1 cellular context compared by ENCODE assay signal in the genomic region with DNA sequence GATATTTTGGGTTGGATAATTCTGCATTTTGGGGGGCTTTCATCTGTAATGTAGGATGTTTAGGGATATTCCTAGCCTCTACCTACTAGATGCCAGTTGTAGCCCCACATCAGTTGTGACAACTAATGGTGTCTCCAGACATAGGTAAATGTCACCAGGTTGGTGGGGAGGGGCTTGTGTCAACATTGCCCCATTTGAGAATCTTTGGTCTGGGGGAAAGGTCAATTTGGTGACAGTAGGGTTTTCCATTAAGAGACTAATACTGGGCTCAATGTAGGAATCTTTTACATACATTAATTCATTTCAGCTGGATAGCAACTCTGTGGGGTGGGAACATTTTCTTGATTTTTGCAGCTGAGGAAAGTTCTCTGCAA.
TF ChIP-seq lines count a peak whose summit lies in the region.

No MANE protein-coding gene starts in this region.

TF ChIP-seq in HepG2, 621 proteins besides CTCF, POLR2A, EP300 and RAD21 (continues in another document):
- TF ChIP-seq, protein P1, sequence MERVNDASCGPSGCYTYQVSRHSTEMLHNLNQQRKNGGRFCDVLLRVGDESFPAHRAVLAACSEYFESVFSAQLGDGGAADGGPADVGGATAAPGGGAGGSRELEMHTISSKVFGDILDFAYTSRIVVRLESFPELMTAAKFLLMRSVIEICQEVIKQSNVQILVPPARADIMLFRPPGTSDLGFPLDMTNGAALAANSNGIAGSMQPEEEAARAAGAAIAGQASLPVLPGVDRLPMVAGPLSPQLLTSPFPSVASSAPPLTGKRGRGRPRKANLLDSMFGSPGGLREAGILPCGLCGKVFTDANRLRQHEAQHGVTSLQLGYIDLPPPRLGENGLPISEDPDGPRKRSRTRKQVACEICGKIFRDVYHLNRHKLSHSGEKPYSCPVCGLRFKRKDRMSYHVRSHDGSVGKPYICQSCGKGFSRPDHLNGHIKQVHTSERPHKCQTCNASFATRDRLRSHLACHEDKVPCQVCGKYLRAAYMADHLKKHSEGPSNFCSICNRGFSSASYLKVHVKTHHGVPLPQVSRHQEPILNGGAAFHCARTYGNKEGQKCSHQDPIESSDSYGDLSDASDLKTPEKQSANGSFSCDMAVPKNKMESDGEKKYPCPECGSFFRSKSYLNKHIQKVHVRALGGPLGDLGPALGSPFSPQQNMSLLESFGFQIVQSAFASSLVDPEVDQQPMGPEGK (CRISPR knock-in tag; IDR thresholded peaks at IDR 0.05): peak; percentile 84
- TF ChIP-seq, protein P2, sequence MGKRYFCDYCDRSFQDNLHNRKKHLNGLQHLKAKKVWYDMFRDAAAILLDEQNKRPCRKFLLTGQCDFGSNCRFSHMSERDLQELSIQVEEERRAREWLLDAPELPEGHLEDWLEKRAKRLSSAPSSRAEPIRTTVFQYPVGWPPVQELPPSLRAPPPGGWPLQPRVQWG (CRISPR knock-in tag; IDR thresholded peaks at IDR 0.05; ENCODE audit: borderline replicate concordance, low read depth): no peak
- no peak for TF ChIP-seq STAG1 (CRISPR knock-in tag; IDR thresholded peaks at IDR 0.05)
- TF ChIP-seq DNMT1 (CRISPR knock-in tag; IDR thresholded peaks at IDR 0.05): no peak
- TF ChIP-seq SOX13 (IDR thresholded peaks at IDR 0.05): no peak
- peak in 1 of 2 experiments; percentile 66; a peak in 2 of 4 replicates for TF ChIP-seq SOX13 (CRISPR knock-in tag; conservative IDR thresholded peaks at IDR 0.05 in 1 of 2, IDR thresholded peaks at IDR 0.05 in 1 of 2)
- no peak for TF ChIP-seq HOXA5 (CRISPR knock-in tag; IDR thresholded peaks at IDR 0.05)
- TF ChIP-seq ZNF205 (CRISPR knock-in tag; IDR thresholded peaks at IDR 0.05): no peak
- TF ChIP-seq, protein P3, sequence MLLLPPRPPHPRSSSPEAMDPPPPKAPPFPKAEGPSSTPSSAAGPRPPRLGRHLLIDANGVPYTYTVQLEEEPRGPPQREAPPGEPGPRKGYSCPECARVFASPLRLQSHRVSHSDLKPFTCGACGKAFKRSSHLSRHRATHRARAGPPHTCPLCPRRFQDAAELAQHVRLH (CRISPR knock-in tag; IDR thresholded peaks at IDR 0.05; ENCODE audit: borderline replicate concordance, low read depth): no peak
- TF ChIP-seq, protein P4, sequence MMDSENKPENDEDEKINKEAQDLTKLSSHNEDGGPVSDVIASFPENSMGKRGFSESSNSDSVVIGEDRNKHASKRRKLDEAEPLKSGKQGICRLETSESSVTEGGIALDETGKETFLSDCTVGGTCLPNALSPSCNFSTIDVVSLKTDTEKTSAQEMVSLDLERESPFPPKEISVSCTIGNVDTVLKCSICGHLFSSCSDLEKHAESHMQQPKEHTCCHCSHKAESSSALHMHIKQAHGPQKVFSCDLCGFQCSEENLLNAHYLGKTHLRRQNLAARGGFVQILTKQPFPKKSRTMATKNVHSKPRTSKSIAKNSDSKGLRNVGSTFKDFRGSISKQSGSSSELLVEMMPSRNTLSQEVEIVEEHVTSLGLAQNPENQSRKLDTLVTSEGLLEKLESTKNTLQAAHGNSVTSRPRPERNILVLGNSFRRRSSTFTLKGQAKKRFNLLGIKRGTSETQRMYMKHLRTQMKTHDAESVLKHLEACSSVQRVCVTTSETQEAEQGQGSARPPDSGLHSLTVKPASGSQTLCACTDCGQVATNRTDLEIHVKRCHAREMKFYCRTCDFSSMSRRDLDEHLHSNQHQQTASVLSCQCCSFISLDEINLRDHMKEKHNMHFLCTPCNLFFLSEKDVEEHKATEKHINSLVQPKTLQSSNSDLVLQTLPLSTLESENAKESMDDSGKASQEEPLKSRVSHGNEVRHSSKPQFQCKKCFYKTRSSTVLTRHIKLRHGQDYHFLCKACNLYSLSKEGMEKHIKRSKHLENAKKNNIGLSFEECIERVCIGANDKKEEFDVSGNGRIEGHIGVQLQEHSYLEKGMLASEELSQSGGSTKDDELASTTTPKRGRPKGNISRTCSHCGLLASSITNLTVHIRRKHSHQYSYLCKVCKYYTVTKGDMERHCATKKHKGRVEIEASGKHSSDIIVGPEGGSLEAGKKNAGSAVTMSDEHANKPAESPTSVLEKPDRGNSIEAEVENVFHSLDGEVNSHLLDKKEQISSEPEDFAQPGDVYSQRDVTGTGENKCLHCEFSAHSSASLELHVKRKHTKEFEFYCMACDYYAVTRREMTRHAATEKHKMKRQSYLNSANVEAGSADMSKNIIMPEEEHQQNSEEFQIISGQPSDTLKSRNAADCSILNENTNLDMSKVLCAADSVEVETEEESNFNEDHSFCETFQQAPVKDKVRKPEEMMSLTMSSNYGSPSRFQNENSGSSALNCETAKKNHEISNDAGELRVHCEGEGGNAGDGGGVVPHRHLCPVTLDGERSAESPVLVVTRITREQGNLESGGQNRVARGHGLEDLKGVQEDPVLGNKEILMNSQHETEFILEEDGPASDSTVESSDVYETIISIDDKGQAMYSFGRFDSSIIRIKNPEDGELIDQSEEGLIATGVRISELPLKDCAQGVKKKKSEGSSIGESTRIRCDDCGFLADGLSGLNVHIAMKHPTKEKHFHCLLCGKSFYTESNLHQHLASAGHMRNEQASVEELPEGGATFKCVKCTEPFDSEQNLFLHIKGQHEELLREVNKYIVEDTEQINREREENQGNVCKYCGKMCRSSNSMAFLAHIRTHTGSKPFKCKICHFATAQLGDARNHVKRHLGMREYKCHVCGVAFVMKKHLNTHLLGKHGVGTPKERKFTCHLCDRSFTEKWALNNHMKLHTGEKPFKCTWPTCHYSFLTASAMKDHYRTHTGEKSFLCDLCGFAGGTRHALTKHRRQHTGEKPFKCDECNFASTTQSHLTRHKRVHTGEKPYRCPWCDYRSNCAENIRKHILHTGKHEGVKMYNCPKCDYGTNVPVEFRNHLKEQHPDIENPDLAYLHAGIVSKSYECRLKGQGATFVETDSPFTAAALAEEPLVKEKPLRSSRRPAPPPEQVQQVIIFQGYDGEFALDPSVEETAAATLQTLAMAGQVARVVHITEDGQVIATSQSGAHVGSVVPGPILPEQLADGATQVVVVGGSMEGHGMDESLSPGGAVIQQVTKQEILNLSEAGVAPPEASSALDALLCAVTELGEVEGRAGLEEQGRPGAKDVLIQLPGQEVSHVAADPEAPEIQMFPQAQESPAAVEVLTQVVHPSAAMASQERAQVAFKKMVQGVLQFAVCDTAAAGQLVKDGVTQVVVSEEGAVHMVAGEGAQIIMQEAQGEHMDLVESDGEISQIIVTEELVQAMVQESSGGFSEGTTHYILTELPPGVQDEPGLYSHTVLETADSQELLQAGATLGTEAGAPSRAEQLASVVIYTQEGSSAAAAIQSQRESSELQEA (CRISPR knock-in tag; IDR thresholded peaks at IDR 0.05; ENCODE audit: not compliant biosample characterization): no peak
- TF ChIP-seq, protein P5, sequence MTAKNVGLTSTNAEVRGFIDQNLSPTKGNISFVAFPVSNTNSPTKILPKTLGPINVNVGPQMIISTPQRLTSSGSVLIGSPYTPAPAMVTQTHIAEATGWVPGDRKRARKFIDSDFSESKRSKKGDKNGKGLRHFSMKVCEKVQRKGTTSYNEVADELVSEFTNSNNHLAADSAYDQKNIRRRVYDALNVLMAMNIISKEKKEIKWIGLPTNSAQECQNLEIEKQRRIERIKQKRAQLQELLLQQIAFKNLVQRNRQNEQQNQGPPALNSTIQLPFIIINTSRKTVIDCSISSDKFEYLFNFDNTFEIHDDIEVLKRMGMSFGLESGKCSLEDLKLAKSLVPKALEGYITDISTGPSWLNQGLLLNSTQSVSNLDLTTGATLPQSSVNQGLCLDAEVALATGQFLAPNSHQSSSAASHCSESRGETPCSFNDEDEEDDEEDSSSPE (CRISPR knock-in tag; IDR thresholded peaks at IDR 0.05): no peak
- TF ChIP-seq ZNF296 (CRISPR knock-in tag; conservative IDR thresholded peaks at IDR 0.05): no peak
- TF ChIP-seq ZNF446 (CRISPR knock-in tag; IDR thresholded peaks at IDR 0.05): no peak
- TF ChIP-seq, protein P6, sequence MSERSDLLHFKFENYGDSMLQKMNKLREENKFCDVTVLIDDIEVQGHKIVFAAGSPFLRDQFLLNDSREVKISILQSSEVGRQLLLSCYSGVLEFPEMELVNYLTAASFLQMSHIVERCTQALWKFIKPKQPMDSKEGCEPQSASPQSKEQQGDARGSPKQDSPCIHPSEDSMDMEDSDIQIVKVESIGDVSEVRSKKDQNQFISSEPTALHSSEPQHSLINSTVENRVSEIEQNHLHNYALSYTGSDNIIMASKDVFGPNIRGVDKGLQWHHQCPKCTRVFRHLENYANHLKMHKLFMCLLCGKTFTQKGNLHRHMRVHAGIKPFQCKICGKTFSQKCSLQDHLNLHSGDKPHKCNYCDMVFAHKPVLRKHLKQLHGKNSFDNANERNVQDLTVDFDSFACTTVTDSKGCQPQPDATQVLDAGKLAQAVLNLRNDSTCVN (CRISPR knock-in tag; IDR thresholded peaks at IDR 0.05; ENCODE audit: borderline replicate concordance): no peak
- TF ChIP-seq, protein P7, sequence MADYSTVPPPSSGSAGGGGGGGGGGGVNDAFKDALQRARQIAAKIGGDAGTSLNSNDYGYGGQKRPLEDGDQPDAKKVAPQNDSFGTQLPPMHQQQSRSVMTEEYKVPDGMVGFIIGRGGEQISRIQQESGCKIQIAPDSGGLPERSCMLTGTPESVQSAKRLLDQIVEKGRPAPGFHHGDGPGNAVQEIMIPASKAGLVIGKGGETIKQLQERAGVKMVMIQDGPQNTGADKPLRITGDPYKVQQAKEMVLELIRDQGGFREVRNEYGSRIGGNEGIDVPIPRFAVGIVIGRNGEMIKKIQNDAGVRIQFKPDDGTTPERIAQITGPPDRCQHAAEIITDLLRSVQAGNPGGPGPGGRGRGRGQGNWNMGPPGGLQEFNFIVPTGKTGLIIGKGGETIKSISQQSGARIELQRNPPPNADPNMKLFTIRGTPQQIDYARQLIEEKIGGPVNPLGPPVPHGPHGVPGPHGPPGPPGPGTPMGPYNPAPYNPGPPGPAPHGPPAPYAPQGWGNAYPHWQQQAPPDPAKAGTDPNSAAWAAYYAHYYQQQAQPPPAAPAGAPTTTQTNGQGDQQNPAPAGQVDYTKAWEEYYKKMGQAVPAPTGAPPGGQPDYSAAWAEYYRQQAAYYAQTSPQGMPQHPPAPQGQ (CRISPR knock-in tag; IDR thresholded peaks at IDR 0.05; ENCODE audit: borderline replicate concordance): no peak
- TF ChIP-seq, protein P8, sequence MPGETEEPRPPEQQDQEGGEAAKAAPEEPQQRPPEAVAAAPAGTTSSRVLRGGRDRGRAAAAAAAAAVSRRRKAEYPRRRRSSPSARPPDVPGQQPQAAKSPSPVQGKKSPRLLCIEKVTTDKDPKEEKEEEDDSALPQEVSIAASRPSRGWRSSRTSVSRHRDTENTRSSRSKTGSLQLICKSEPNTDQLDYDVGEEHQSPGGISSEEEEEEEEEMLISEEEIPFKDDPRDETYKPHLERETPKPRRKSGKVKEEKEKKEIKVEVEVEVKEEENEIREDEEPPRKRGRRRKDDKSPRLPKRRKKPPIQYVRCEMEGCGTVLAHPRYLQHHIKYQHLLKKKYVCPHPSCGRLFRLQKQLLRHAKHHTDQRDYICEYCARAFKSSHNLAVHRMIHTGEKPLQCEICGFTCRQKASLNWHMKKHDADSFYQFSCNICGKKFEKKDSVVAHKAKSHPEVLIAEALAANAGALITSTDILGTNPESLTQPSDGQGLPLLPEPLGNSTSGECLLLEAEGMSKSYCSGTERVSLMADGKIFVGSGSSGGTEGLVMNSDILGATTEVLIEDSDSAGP (CRISPR knock-in tag; IDR thresholded peaks at IDR 0.05; ENCODE audit: borderline replicate concordance): no peak
- no peak for TF ChIP-seq ZFP36L1 (CRISPR knock-in tag; IDR thresholded peaks at IDR 0.05)
- TF ChIP-seq RFX5 (IDR thresholded peaks at IDR 0.05; ENCODE audit: low read depth, low read length): no peak
- no peak for TF ChIP-seq KDM5A (IDR thresholded peaks at IDR 0.05; ENCODE audit: borderline replicate concordance, low read length)
- no peak for TF ChIP-seq TMF1 (CRISPR knock-in tag; IDR thresholded peaks at IDR 0.05; ENCODE audit: low read depth)
- no peak for TF ChIP-seq ZNF737 (CRISPR knock-in tag; IDR thresholded peaks at IDR 0.05; ENCODE audit: borderline replicate concordance)
- no peak for TF ChIP-seq ZKSCAN8 (CRISPR knock-in tag; IDR thresholded peaks at IDR 0.05; ENCODE audit: borderline replicate concordance)
- TF ChIP-seq POLR2AphosphoS5 (IDR thresholded peaks at IDR 0.05; ENCODE audit: low read depth, low read length): no peak
- peak; percentile 50; the same call in 1 of the 2 replicates for TF ChIP-seq SOX5 (CRISPR knock-in tag; IDR thresholded peaks at IDR 0.05; ENCODE audit: borderline replicate concordance)
- TF ChIP-seq, protein P9, sequence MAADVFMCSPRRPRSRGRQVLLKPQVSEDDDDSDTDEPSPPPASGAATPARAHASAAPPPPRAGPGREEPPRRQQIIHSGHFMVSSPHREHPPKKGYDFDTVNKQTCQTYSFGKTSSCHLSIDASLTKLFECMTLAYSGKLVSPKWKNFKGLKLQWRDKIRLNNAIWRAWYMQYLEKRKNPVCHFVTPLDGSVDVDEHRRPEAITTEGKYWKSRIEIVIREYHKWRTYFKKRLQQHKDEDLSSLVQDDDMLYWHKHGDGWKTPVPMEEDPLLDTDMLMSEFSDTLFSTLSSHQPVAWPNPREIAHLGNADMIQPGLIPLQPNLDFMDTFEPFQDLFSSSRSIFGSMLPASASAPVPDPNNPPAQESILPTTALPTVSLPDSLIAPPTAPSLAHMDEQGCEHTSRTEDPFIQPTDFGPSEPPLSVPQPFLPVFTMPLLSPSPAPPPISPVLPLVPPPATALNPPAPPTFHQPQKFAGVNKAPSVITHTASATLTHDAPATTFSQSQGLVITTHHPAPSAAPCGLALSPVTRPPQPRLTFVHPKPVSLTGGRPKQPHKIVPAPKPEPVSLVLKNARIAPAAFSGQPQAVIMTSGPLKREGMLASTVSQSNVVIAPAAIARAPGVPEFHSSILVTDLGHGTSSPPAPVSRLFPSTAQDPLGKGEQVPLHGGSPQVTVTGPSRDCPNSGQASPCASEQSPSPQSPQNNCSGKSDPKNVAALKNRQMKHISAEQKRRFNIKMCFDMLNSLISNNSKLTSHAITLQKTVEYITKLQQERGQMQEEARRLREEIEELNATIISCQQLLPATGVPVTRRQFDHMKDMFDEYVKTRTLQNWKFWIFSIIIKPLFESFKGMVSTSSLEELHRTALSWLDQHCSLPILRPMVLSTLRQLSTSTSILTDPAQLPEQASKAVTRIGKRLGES (CRISPR knock-in tag; IDR thresholded peaks at IDR 0.05; ENCODE audit: borderline replicate concordance): no peak
- no peak for TF ChIP-seq MBNL3 (CRISPR knock-in tag; conservative IDR thresholded peaks at IDR 0.05)
- no peak for TF ChIP-seq ZNF570 (CRISPR knock-in tag; IDR thresholded peaks at IDR 0.05; ENCODE audit: borderline replicate concordance)
- TF ChIP-seq PAX8 (CRISPR knock-in tag; IDR thresholded peaks at IDR 0.05; ENCODE audit: borderline replicate concordance): no peak
- TF ChIP-seq U2AF2 (IDR thresholded peaks at IDR 0.05; ENCODE audit: low read depth, low read length): no peak
- TF ChIP-seq MED13 (CRISPR knock-in tag; IDR thresholded peaks at IDR 0.05): no peak
